30 cellular contexts compared by ENCODE assay signal in the genomic region with DNA sequence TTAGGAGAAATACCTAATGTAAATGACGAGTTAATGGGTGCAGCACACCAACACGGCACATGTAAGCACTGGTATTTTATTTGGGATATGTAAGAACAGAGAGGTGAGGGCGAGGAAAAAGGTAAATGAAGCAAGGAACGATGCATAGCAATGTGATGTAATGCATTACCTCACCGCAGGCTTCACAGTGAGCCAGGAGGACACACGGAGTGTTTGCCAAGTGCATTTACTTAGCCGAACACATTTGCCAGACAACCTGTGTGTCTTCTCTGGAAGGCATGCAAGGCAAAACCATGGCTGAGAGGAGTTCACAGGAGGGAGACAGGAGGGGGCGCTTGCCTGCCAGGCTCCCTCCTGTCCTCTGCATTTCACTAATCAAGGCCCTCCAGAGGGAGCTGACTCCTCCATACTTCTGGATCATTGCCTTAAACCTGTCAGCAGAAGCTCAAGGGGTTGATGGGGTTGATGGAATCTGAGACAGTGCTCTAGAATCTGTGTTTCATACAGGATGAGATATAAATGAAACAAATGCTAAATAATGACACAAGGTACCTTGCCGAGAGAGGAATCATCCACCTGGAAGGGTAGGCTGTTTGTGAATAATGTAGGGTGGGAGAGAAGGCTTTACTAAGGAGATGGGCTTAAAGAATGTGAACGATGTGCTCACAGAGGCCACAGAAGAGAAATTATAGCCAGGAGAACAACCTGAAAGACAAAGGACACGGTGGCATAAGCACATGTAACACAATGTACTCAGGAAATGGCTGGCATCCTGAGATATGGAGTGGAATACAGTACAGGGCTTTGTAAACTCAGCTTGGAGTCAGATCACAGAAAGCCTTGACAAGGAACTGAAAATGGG. TPM values are rescaled to one million over a fixed set of nuclear protein-coding genes. Genes with fewer than 3 reads are reported as not detected.
DNase-seq lines count a peak whose midpoint lies in the region; ATAC-seq lines count a peak whose summit lies in the region.
"Had no signal": no experiment of that assay in that cellular context is flagged by ENCODE, and none has a peak within 500 bp of the region (broad histone marks: within the 10 kb centered on the region; RNA-seq: fewer than 3 reads in every experiment).

No MANE protein-coding gene starts in this region.

- intact Hi-C loops in Right ventricle myocardium superior (cut with DNase I) = no loop called here
- intact Hi-C loops in left cardiac atrium (cut with DNase I) = no loop called here

- no peak for DNase-seq in Right ventricle myocardium superior
- no peak for DNase-seq in left cardiac atrium
- peak; percentile 95 for DNase-seq in cerebellar cortex (ENCODE audit: low spot score)
- DNase-seq in iPS-NIHi11 (ENCODE audit: low spot score) = peak; percentile 25
- peak; percentile 88 for DNase-seq in pulmonary artery endothelial cell (ENCODE audit: low read depth, low spot score)
- no peak for DNase-seq in stimulated activated naive CD8-positive, alpha-beta T cell treated with anti-CD3 and anti-CD28 coated beads, Interleukin-15, Interleukin-2, amounts not matched to agents 100 U/mL and 50 U/mL, for 24 hours
- DNase-seq in NAMALWA (ENCODE audit: low spot score) = no peak
- DNase-seq: activated CD4-positive, alpha-beta T cell treated with anti-CD3 and anti-CD28 coated beads for 36 hours; activated CD8-positive, alpha-beta T cell treated with anti-CD3 and anti-CD28 coated beads, Interleukin-2, amount 10 ng/mL, durations not matched to agents 7 days and 5 days; activated naive CD4-positive, alpha-beta T cell treated with anti-CD3 and anti-CD28 coated beads for 36 hours; body of pancreas; Caco-2; GDM1; GM23248; islet precursor cell; Karpas-422; naive thymus-derived CD8-positive, alpha-beta T cell; NCI-H1436; ovary; SHP77 treated with DMSO at 0.1 percent for 48 hours; stimulated activated CD4-positive, alpha-beta T cell treated with anti-CD3 and anti-CD28 coated beads, Interleukin-1b, Interleukin-23, amount 100 ng/mL, for 48 hours had no signal

- ATAC-seq in Right ventricle myocardium superior (ENCODE audit: poor library complexity) = peak; percentile 73
- ATAC-seq in left cardiac atrium = no peak
- ATAC-seq in HG03469 (IDR thresholded peaks at IDR 0.05; ENCODE audit: unreplicated experiment) = no peak
- no peak for ATAC-seq in stimulated activated naive CD8-positive, alpha-beta T cell treated with anti-CD3 and anti-CD28 coated beads, Interleukin-15, Interleukin-2, amounts not matched to agents 100 U/mL and 50 U/mL, for 24 hours
- ATAC-seq: activated CD4-positive, alpha-beta T cell treated with anti-CD3 and anti-CD28 coated beads for 36 hours; activated CD8-positive, alpha-beta T cell treated with anti-CD3 and anti-CD28 coated beads, Interleukin-2, amount 10 ng/mL, durations not matched to agents 7 days and 5 days; body of pancreas; naive thymus-derived CD8-positive, alpha-beta T cell; Panc1 had no signal

RNA-seq across cellular contexts. Expression of a gene that starts 9.1 kb away (rescaled TPM):
- total RNA-seq in Right ventricle myocardium superior (39.2 TPM), left cardiac atrium (10 to 100 TPM; 21.7 to 31.4 TPM), pulmonary artery endothelial cell (35.6 and 53.9 TPM in 2 replicates)

RNA-seq across cellular contexts. Expression of a gene that starts 33.7 kb away (rescaled TPM):
- 11.4 TPM for total RNA-seq in Right ventricle myocardium superior
- 10 to 100 TPM; 12.5 to 13.7 TPM for total RNA-seq in left cardiac atrium
- total RNA-seq in pulmonary artery endothelial cell = 25.5 and 26.8 TPM in 2 replicates

RNA-seq across cellular contexts. Expression of a gene that starts 37.7 kb away (rescaled TPM):
- total RNA-seq in Right ventricle myocardium superior = not detected
- not detected for total RNA-seq in left cardiac atrium
- not detected in 2 replicates for total RNA-seq in pulmonary artery endothelial cell
- total RNA-seq: A172; activated CD4-positive, alpha-beta T cell treated with anti-CD3 and anti-CD28 coated beads for 36 hours; activated CD8-positive, alpha-beta T cell treated with anti-CD3 and anti-CD28 coated beads, Interleukin-2, amount 10 ng/mL, durations not matched to agents 7 days and 5 days; activated naive CD4-positive, alpha-beta T cell treated with anti-CD3 and anti-CD28 coated beads for 36 hours; body of pancreas; Caco-2; chondrocyte; GM23248; liver; naive thymus-derived CD8-positive, alpha-beta T cell; ovary; smooth muscle cell; T-helper 2 cell treated with Interferon-gamma antibody and Interleukin-4, amounts not matched to agents 100 ng/mL and 5 ng/mL, for 36 hours; thoracic aorta; vagina had no signal

Comparison
In these comparisons a context has a peak if more than half of its experiments do, and no peak if none do; other contexts are left out.
1. DNase-seq: peak in cerebellar cortex (single experiment), iPS-NIHi11 (single experiment) and pulmonary artery endothelial cell (single experiment); none in Right ventricle myocardium superior (single experiment), left cardiac atrium (single experiment), stimulated activated naive CD8-positive, alpha-beta T cell treated with anti-CD3 and anti-CD28 coated beads, Interleukin-15, Interleukin-2, amounts not matched to agents 100 U/mL and 50 U/mL, for 24 hours (single experiment) and NAMALWA (single experiment).